8 cellular contexts compared by ENCODE assay signal in the genomic region with DNA sequence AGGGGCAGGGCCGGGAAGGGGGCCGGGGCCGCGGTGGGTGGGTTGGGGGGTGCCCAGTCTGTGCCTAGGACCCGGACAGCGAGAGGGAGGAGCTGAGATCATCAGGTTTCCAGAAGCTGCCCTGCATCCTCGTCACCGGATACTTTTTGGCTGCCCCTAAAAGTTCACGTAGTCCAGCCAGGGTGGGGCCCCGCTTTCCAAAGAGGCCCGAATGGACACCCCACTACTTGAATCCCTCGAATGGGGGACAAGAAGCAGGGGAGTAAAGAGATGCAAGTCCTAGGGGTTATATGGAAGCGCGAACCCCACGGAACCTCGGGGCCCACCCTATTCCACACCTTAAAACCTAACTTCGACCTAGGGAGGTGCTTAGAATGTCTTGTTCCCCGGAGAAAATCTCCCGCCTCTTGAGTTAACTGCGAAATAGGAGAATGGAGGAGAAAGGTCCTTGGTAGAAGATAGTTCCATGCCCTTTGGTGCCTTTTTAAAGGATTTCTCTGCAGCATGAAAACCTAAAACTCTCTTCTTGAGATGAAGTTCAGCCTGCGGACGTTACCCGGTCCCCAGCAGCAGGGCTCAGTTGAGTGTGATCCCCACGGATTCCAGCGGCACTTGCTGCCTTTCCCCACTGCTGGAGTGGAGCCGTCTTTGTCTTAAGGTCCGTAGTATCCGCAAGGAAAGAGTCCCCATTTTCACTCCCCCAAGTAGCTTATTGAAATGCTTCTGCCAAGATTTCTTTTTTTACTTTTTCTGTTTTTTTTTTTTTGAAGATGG. TPM values are rescaled to one million over a fixed set of nuclear protein-coding genes. Genes with fewer than 3 reads are reported as not detected.
DNase-seq lines count a peak whose midpoint lies in the region; ATAC-seq and TF ChIP-seq lines count a peak whose summit lies in the region.

No MANE protein-coding gene starts in this region.

- H3K4me3 Mint-ChIP-seq in progenitor cell of endocrine pancreas (ENCODE audit: low read depth) = peak overlapping the region; percentile 74

- ATAC-seq in GM18873 (IDR thresholded peaks at IDR 0.05; ENCODE audit: low FRiP score, unreplicated experiment) = no peak

- peaks cover 28% of the 10 kb centered on the region for H3K4me1 Mint-ChIP-seq in progenitor cell of endocrine pancreas (ENCODE audit: low read depth)

- H3K27ac ChIP-seq in SK-N-MC = no peak overlapping the region

- peaks cover 5% of the 10 kb centered on the region; the same call in 1 of the 2 replicates for H3K36me3 ChIP-seq in SK-N-MC (ENCODE audit: insufficient read depth, low read length)

- peak; percentile 15 for DNase-seq in EL
- no peak for DNase-seq in SK-N-MC (ENCODE audit: low read depth, low spot score)
- DNase-seq in fibroblast of the aortic adventitia (ENCODE audit: low read depth) = no peak
- DNase-seq in progenitor cell of endocrine pancreas (ENCODE audit: low spot score, unreplicated experiment) = no peak
- no peak for DNase-seq in HCEC 1CT
- no peak for DNase-seq in activated CD4-positive, CD25-positive, alpha-beta regulatory T cell (lab: John Stamatoyannopoulos, UW)
- no peak for DNase-seq in activated effector memory CD4-positive, alpha-beta T cell treated with Interleukin-2 at 50 U/mL for 16 hours

- H3K27ac Mint-ChIP-seq in progenitor cell of endocrine pancreas = no peak overlapping the region

- H3K4me3 ChIP-seq in SK-N-MC (peak overlapping the region; percentile 81), fibroblast of the aortic adventitia (ENCODE audit: low read depth, low read length) (peak overlapping the region; percentile 87)

- peaks cover 10% of the 10 kb centered on the region for H3K36me3 Mint-ChIP-seq in progenitor cell of endocrine pancreas (ENCODE audit: insufficient read depth)

- H3K9me3 Mint-ChIP-seq in progenitor cell of endocrine pancreas (ENCODE audit: low read depth) = no peaks in the 10 kb centered on the region

- H3K9ac ChIP-seq in SK-N-MC (ENCODE audit: insufficient read length) = peak overlapping the region; percentile 47

- TF ChIP-seq CTCF in fibroblast of the aortic adventitia (IDR thresholded peaks at IDR 0.05; ENCODE audit: insufficient read depth, low read length) = no peak
- no peak for TF ChIP-seq CTCF in progenitor cell of endocrine pancreas (IDR thresholded peaks at IDR 0.05; ENCODE audit: unreplicated experiment)

- H3K27me3 Mint-ChIP-seq in progenitor cell of endocrine pancreas = no peaks in the 10 kb centered on the region

- no peaks in the 10 kb centered on the region for H3K9me3 ChIP-seq in SK-N-MC (ENCODE audit: low read depth, low read length)

RNA-seq across cellular contexts. Expression of a gene that starts 2.1 kb away (rescaled TPM):
- total RNA-seq in fibroblast of the aortic adventitia (ENCODE audit: low replicate concordance) (7.3 and 12.8 TPM in 2 replicates), progenitor cell of endocrine pancreas (32.0 and 33.4 TPM in 2 replicates)
